ENCODE assay signal across 25 cellular contexts in the genomic region with DNA sequence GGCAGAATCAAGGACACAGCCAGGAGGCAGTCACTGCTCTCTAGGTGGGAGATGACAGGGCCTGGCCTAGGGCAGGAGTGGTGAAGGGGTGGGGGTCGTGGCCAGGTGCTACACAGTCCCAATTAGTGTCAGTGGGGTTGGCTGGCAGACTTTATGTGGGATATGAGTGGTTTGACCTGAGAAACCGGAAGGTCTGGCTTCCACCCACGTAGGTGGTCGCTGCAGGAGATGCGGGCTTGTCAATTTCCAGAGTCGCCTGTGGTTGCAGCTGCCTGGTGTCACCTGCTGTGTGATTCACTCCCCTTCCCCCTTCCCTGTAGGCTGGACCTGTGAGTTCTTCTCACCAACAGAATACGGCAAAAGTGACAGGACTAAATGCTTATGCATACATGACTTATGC.
"Had no signal": no experiment of that assay in that cellular context is flagged by ENCODE, and none has a peak within 500 bp of the region (broad histone marks: within the 10 kb centered on the region; RNA-seq: fewer than 3 reads in every experiment).

No MANE protein-coding gene starts in this region.

- H3K27ac ChIP-seq: esophagus muscularis mucosa, foreskin keratinocyte, heart left ventricle, neural progenitor cell, right atrium auricular region, thoracic aorta, upper lobe of left lung, vagina, VCaP had no signal

- H3K9me3 ChIP-seq: right atrium auricular region, thoracic aorta, upper lobe of left lung, vagina had no signal

- H3K27ac Mint-ChIP-seq: activated T-cell treated with anti-CD3 and anti-CD28 coated beads, Interleukin-2, amount 50 U/mL, for 72 hours; immature natural killer cell; natural killer cell; neural progenitor cell; T-helper 1 cell treated with Interleukin-12 subunit alpha and Interleukin-12 subunit beta and Interleukin-4 antibody, amounts not matched to agents 30 μg/mL and 1 μg/mL, for 36 hours had no signal

- H2AFZ ChIP-seq: neural progenitor cell had no signal

- H3K36me3 Mint-ChIP-seq: natural killer cell, neural progenitor cell had no signal

- H3K4me3 Mint-ChIP-seq: activated T-cell treated with anti-CD3 and anti-CD28 coated beads, Interleukin-2, amount 50 U/mL, for 72 hours; immature natural killer cell; natural killer cell; T-helper 1 cell treated with Interleukin-12 subunit alpha and Interleukin-12 subunit beta and Interleukin-4 antibody, amounts not matched to agents 30 μg/mL and 1 μg/mL, for 36 hours had no signal

- H3K27me3 ChIP-seq: esophagus muscularis mucosa, foreskin keratinocyte, heart left ventricle, neural progenitor cell, right atrium auricular region, upper lobe of left lung, vagina had no signal

- ATAC-seq: activated T-cell treated with anti-CD3 and anti-CD28 coated beads, Interleukin-2, amount 50 U/mL, for 72 hours; foreskin keratinocyte; heart left ventricle; natural killer cell had no signal

- DNase-seq: activated CD4-positive, alpha-beta T cell treated with anti-CD3 and anti-CD28 coated beads for 4 hours; activated effector memory CD4-positive, alpha-beta T cell treated with Interleukin-2 at 50 U/mL for 16 hours; activated naive CD4-positive, alpha-beta T cell treated with Interleukin-2 at 50 U/mL for 16 hours; activated T-cell treated with anti-CD3 and anti-CD28 coated beads for 4 hours; activated T-cell treated with anti-CD3 and anti-CD28 coated beads, Interleukin-2, amount 50 U/mL, for 72 hours; amygdala; caudate nucleus; foreskin keratinocyte; heart left ventricle; hypothalamus; immature natural killer cell; natural killer cell; stimulated activated CD4-positive, alpha-beta T cell treated with anti-CD3 and anti-CD28 coated beads, Interleukin-2, amount 100 ng/mL, for 24 hours; stimulated activated naive CD4-positive, alpha-beta T cell treated with Interleukin-2 at 50 U/mL for 16 hours; SW 1271; T-helper 9 cell; upper lobe of left lung had no signal

- H3K4me1 Mint-ChIP-seq: immature natural killer cell had no signal

- H3K9me3 Mint-ChIP-seq: immature natural killer cell, natural killer cell had no signal

- H3K36me3 ChIP-seq: esophagus muscularis mucosa, heart left ventricle, neural progenitor cell, right atrium auricular region, thoracic aorta, upper lobe of left lung, vagina had no signal

- H3K4me3 ChIP-seq: esophagus muscularis mucosa, heart left ventricle, neural progenitor cell, right atrium auricular region, smooth muscle cell, thoracic aorta, upper lobe of left lung, vagina had no signal

- H3K4me2 ChIP-seq: neural progenitor cell, smooth muscle cell had no signal

- H3K9ac ChIP-seq: neural progenitor cell had no signal

- H3K4me1 ChIP-seq: foreskin keratinocyte, heart left ventricle, right atrium auricular region, upper lobe of left lung, vagina had no signal
